ENCODE assay signal across 8 cellular contexts in genomic region chr15:96340611-96341464, GRCh38. TPM values are rescaled to one million over a fixed set of nuclear protein-coding genes. Genes with fewer than 3 reads are reported as not detected.
DNase-seq lines count a peak whose midpoint lies in the region; ATAC-seq and TF ChIP-seq lines count a peak whose summit lies in the region.

No MANE protein-coding gene starts in this region.

- peak overlapping the region; percentile 61 for H3K27ac ChIP-seq in trophoblast cell (ENCODE audit: low read depth, low read length)

- peaks cover 28 to 33% of the 10 kb centered on the region in 2 experiments for H3K36me3 ChIP-seq in trophoblast cell (ENCODE audit: control insufficient read depth in 1 of 2, insufficient read depth in 2 of 2, low read length in 2 of 2)

- H3K9ac ChIP-seq in trophoblast cell (ENCODE audit: low read length), result peak overlapping the region; percentile 79

- H4K12ac ChIP-seq in trophoblast cell (ENCODE audit: low read depth, low read length), result peak overlapping the region; percentile 70

- H2BK120ac ChIP-seq in trophoblast cell (ENCODE audit: insufficient read depth, low read length, poor library complexity), result peak overlapping the region; percentile 78

- no CpG with 5 or more reads among the region's 62 CpGs for WGBS in trophoblast cell (ENCODE audit: extremely low coverage, insufficient coverage, insufficient read length)

- H3K36me3 Mint-ChIP-seq in activated T-cell treated with anti-CD3 and anti-CD28 coated beads, Interleukin-2, amount 50 U/mL, for 72 hours (ENCODE audit: insufficient read depth in 2 of 2), result peaks cover 0 to 1% of the 10 kb centered on the region in 2 donors
- no peaks in the 10 kb centered on the region for H3K36me3 Mint-ChIP-seq in activated T-cell treated with anti-CD3 and anti-CD28 coated beads, Interleukin-2, amount 50 U/mL, for 4 hours (ENCODE audit: insufficient read depth)
- H3K36me3 Mint-ChIP-seq in glutamatergic neuron (ENCODE audit: unreplicated experiment), result no peaks in the 10 kb centered on the region
- H3K36me3 Mint-ChIP-seq in stimulated activated memory B cell treated with anti-CD40 and anti-IgM and Interleukin-4, amounts not matched to agents 10 μg/mL and 1 μg/mL and 100 μg/mL, for 72 hours, result no peaks in the 10 kb centered on the region

- peak overlapping the region; percentile 72 for H3K4me2 ChIP-seq in trophoblast cell (ENCODE audit: low read length)

- H3K4ac ChIP-seq in trophoblast cell (ENCODE audit: low read depth, low read length), result peak overlapping the region; percentile 37

- H3K79me2 ChIP-seq in trophoblast cell (ENCODE audit: control insufficient read depth, insufficient read depth, low read length, poor library complexity), result peaks cover 9% of the 10 kb centered on the region

- peak overlapping the region; percentile 68 for H4K8ac ChIP-seq in trophoblast cell (ENCODE audit: low read depth, low read length)

- no peaks in the 10 kb centered on the region for H3K9me3 ChIP-seq in trophoblast cell (ENCODE audit: insufficient read depth, low read depth, low read length)

- no peak overlapping the region for H2AK5ac ChIP-seq in trophoblast cell (ENCODE audit: low read length)

- peaks cover 10% of the 10 kb centered on the region for H3K79me1 ChIP-seq in trophoblast cell (ENCODE audit: low read length)

- H3K4me1 Mint-ChIP-seq in activated T-cell treated with anti-CD3 and anti-CD28 coated beads, Interleukin-2, amount 50 U/mL, for 72 hours (ENCODE audit: low read depth), result peaks cover 16% of the 10 kb centered on the region
- H3K4me1 Mint-ChIP-seq in activated T-cell treated with anti-CD3 and anti-CD28 coated beads, Interleukin-2, amount 50 U/mL, for 4 hours (ENCODE audit: low read depth), result no peaks in the 10 kb centered on the region
- H3K4me1 Mint-ChIP-seq in glutamatergic neuron (ENCODE audit: low read depth, unreplicated experiment), result peaks cover 9% of the 10 kb centered on the region
- peaks cover 7% of the 10 kb centered on the region for H3K4me1 Mint-ChIP-seq in stimulated activated memory B cell treated with anti-CD40 and anti-IgM and Interleukin-4, amounts not matched to agents 10 μg/mL and 1 μg/mL and 100 μg/mL, for 72 hours

- H3K4me1 ChIP-seq in trophoblast cell (ENCODE audit: control insufficient read depth in 1 of 2, insufficient read depth in 2 of 2, low read length in 2 of 2), result peaks cover 11 to 20% of the 10 kb centered on the region in 2 experiments

- H2BK12ac ChIP-seq in trophoblast cell (ENCODE audit: low read length), result peak overlapping the region; percentile 15

- TF ChIP-seq CTCF in glutamatergic neuron (IDR thresholded peaks at IDR 0.05; ENCODE audit: partially characterized antibody, unreplicated experiment), result no peak

- peak overlapping the region; percentile 63 for H4K91ac ChIP-seq in trophoblast cell (ENCODE audit: low read depth, low read length)

- peak overlapping the region; percentile 37 for H2AFZ ChIP-seq in trophoblast cell (ENCODE audit: insufficient read depth, low read length, poor library complexity)

- ATAC-seq in activated T-cell treated with anti-CD3 and anti-CD28 coated beads, Interleukin-2, amount 50 U/mL, for 72 hours (replicated peaks in 1 of 2), result no peak
- no peak for ATAC-seq in activated T-cell treated with anti-CD3 and anti-CD28 coated beads, Interleukin-2, amount 50 U/mL, for 4 hours
- no peak for ATAC-seq in stimulated activated memory B cell treated with anti-CD40 and anti-IgM and Interleukin-4, amounts not matched to agents 10 μg/mL and 1 μg/mL and 100 μg/mL, for 72 hours
- ATAC-seq in HG03097 (IDR thresholded peaks at IDR 0.05; ENCODE audit: low FRiP score, unreplicated experiment), result no peak

- H3K4me3 Mint-ChIP-seq in activated T-cell treated with anti-CD3 and anti-CD28 coated beads, Interleukin-2, amount 50 U/mL, for 72 hours, result peak overlapping the region; percentile 44 to 47
- H3K4me3 Mint-ChIP-seq in activated T-cell treated with anti-CD3 and anti-CD28 coated beads, Interleukin-2, amount 50 U/mL, for 4 hours, result no peak overlapping the region
- H3K4me3 Mint-ChIP-seq in glutamatergic neuron (ENCODE audit: unreplicated experiment), result peak overlapping the region; percentile 91
- H3K4me3 Mint-ChIP-seq in stimulated activated memory B cell treated with anti-CD40 and anti-IgM and Interleukin-4, amounts not matched to agents 10 μg/mL and 1 μg/mL and 100 μg/mL, for 72 hours, result no peak overlapping the region

- no peaks in the 10 kb centered on the region for H3K9me3 Mint-ChIP-seq in activated T-cell treated with anti-CD3 and anti-CD28 coated beads, Interleukin-2, amount 50 U/mL, for 72 hours
- H3K9me3 Mint-ChIP-seq in activated T-cell treated with anti-CD3 and anti-CD28 coated beads, Interleukin-2, amount 50 U/mL, for 4 hours, result no peaks in the 10 kb centered on the region
- H3K9me3 Mint-ChIP-seq in glutamatergic neuron (ENCODE audit: unreplicated experiment), result peaks cover 7% of the 10 kb centered on the region
- H3K9me3 Mint-ChIP-seq in stimulated activated memory B cell treated with anti-CD40 and anti-IgM and Interleukin-4, amounts not matched to agents 10 μg/mL and 1 μg/mL and 100 μg/mL, for 72 hours, result no peaks in the 10 kb centered on the region

- peak overlapping the region; percentile 78 for H3K18ac ChIP-seq in trophoblast cell (ENCODE audit: low read length)

- H3K27me3 ChIP-seq in trophoblast cell (ENCODE audit: insufficient read depth, low read length), result peaks cover 2% of the 10 kb centered on the region

- H2BK5ac ChIP-seq in trophoblast cell (ENCODE audit: low read depth, low read length, poor library complexity), result peak overlapping the region; percentile 16

- no peak overlapping the region for H3K23ac ChIP-seq in trophoblast cell (ENCODE audit: low read length)

- peaks cover 94% of the 10 kb centered on the region for H3K27me3 Mint-ChIP-seq in activated T-cell treated with anti-CD3 and anti-CD28 coated beads, Interleukin-2, amount 50 U/mL, for 72 hours (ENCODE audit: low read depth)
- peaks cover 88% of the 10 kb centered on the region for H3K27me3 Mint-ChIP-seq in activated T-cell treated with anti-CD3 and anti-CD28 coated beads, Interleukin-2, amount 50 U/mL, for 4 hours (ENCODE audit: low read depth)
- H3K27me3 Mint-ChIP-seq in glutamatergic neuron (ENCODE audit: unreplicated experiment), result peaks cover 50% of the 10 kb centered on the region
- H3K27me3 Mint-ChIP-seq in stimulated activated memory B cell treated with anti-CD40 and anti-IgM and Interleukin-4, amounts not matched to agents 10 μg/mL and 1 μg/mL and 100 μg/mL, for 72 hours, result peaks cover 85% of the 10 kb centered on the region

- H3K14ac ChIP-seq in trophoblast cell (ENCODE audit: low read length), result peak overlapping the region; percentile 64

- peak overlapping the region; percentile 26 for H3K27ac Mint-ChIP-seq in activated T-cell treated with anti-CD3 and anti-CD28 coated beads, Interleukin-2, amount 50 U/mL, for 72 hours
- H3K27ac Mint-ChIP-seq in glutamatergic neuron (ENCODE audit: unreplicated experiment), result peak overlapping the region; percentile 76
- H3K27ac Mint-ChIP-seq in stimulated activated memory B cell treated with anti-CD40 and anti-IgM and Interleukin-4, amounts not matched to agents 10 μg/mL and 1 μg/mL and 100 μg/mL, for 72 hours, result no peak overlapping the region

- DNase-seq in activated T-cell treated with anti-CD3 and anti-CD28 coated beads, Interleukin-2, amount 50 U/mL, for 72 hours, result no peak
- no peak for DNase-seq in activated T-cell treated with anti-CD3 and anti-CD28 coated beads, Interleukin-2, amount 50 U/mL, for 4 hours
- peak; percentile 39 for DNase-seq in T1000 (lab: John Stamatoyannopoulos, UW)
- DNase-seq in glutamatergic neuron, result peak; percentile 61
- no peak for DNase-seq in trophoblast cell
- DNase-seq in activated CD4-positive, alpha-beta T cell treated with anti-CD3 and anti-CD28 coated beads for 4 hours, result no peak

- peak overlapping the region; percentile 69 for H3K4me3 ChIP-seq in trophoblast cell (ENCODE audit: low read depth, low read length)

RNA-seq across cellular contexts. Expression of gene NR2F2, which starts 10.3 kb away (rescaled TPM):
- not detected for total RNA-seq in activated T-cell treated with anti-CD3 and anti-CD28 coated beads, Interleukin-2, amount 50 U/mL, for 72 hours
- under 1 TPM; 0.13 to 0.24 (median 0.15) TPM for total RNA-seq in activated T-cell treated with anti-CD3 and anti-CD28 coated beads, Interleukin-2, amount 50 U/mL, for 4 hours
- total RNA-seq in glutamatergic neuron (ENCODE audit: unreplicated experiment), result 1.9 TPM
- polyA plus RNA-seq in trophoblast cell (2013), result 91.9 and 99.1 TPM in 2 replicates

Comparison
In these comparisons a context has a peak if more than half of its experiments do, and no peak if none do; other contexts are left out.
1. H3K4me3 Mint-ChIP-seq: peak in activated T-cell treated with anti-CD3 and anti-CD28 coated beads, Interleukin-2, amount 50 U/mL, for 72 hours (2 of 2) and glutamatergic neuron (single experiment); none in activated T-cell treated with anti-CD3 and anti-CD28 coated beads, Interleukin-2, amount 50 U/mL, for 4 hours (single experiment) and stimulated activated memory B cell treated with anti-CD40 and anti-IgM and Interleukin-4, amounts not matched to agents 10 μg/mL and 1 μg/mL and 100 μg/mL, for 72 hours (single experiment).
2. DNase-seq: peak in T1000 (single experiment) and glutamatergic neuron (single experiment); none in activated T-cell treated with anti-CD3 and anti-CD28 coated beads, Interleukin-2, amount 50 U/mL, for 72 hours (0 of 2), activated T-cell treated with anti-CD3 and anti-CD28 coated beads, Interleukin-2, amount 50 U/mL, for 4 hours (single experiment), trophoblast cell (0 of 2) and activated CD4-positive, alpha-beta T cell treated with anti-CD3 and anti-CD28 coated beads for 4 hours (0 of 2).